ENCODE assay signal across 15 cellular contexts in the genomic region with DNA sequence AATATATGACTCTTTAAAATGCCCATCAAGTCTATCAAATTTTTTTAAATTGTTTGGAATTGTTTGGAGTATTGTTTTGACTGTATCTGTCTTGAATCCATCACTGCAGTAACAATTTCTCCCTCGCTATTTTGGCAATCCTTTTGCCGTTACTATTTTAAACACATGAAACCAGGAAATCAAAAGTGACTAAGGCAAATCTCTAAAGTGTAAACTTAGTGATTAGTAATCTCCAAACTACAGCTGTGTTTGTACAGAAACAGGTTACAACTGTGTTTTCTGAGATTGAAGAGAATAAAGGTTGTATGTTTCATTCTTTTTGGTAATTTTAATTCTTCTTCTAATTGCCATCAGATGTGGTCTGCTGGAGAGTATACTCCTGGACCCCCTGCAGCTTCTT.
"Had no signal": no experiment of that assay in that cellular context is flagged by ENCODE, and none has a peak within 500 bp of the region (broad histone marks: within the 10 kb centered on the region; RNA-seq: fewer than 3 reads in every experiment).

No MANE protein-coding gene starts in this region.

- H3K4me3 ChIP-seq: lung, mucosa of descending colon, skin epidermis, stomach had no signal

- H3K36me3 ChIP-seq: stomach had no signal

- DNase-seq: activated CD4-positive, alpha-beta T cell treated with anti-CD3 and anti-CD28 coated beads, Interleukin-2, amount 50 U/mL, for 4 hours; activated CD4-positive, CD25-positive, alpha-beta regulatory T cell; activated CD8-positive, alpha-beta memory T cell treated with anti-CD3 and anti-CD28 coated beads, Interleukin-2, amount 10 ng/mL, durations not matched to agents 7 days and 5 days; activated gamma-delta T cell treated with Interleukin-2 at 50 U/mL for 16 hours; activated naive CD8-positive, alpha-beta T cell treated with anti-CD3 and anti-CD28 coated beads for 36 hours; activated T-cell treated with anti-CD3 and anti-CD28 coated beads, Interleukin-2, amount 50 U/mL, for 4 hours; effector CD4-positive, alpha-beta T cell; hypothalamus; mucosa of descending colon; stomach had no signal

- FAIRE-seq: TTC549, urothelium cell line had no signal

- H3K27ac Mint-ChIP-seq: activated CD8-positive, alpha-beta memory T cell treated with anti-CD3 and anti-CD28 coated beads, Interleukin-2, amount 10 ng/mL, durations not matched to agents 7 days and 5 days; activated naive CD8-positive, alpha-beta T cell treated with anti-CD3 and anti-CD28 coated beads for 36 hours had no signal

- ATAC-seq: activated CD8-positive, alpha-beta memory T cell treated with anti-CD3 and anti-CD28 coated beads, Interleukin-2, amount 10 ng/mL, durations not matched to agents 7 days and 5 days; activated T-cell treated with anti-CD3 and anti-CD28 coated beads, Interleukin-2, amount 50 U/mL, for 4 hours; mucosa of descending colon had no signal

- H3K36me3 Mint-ChIP-seq: activated CD8-positive, alpha-beta memory T cell treated with anti-CD3 and anti-CD28 coated beads, Interleukin-2, amount 10 ng/mL, durations not matched to agents 7 days and 5 days; activated naive CD8-positive, alpha-beta T cell treated with anti-CD3 and anti-CD28 coated beads for 36 hours had no signal

- H3K4me1 Mint-ChIP-seq: activated CD8-positive, alpha-beta memory T cell treated with anti-CD3 and anti-CD28 coated beads, Interleukin-2, amount 10 ng/mL, durations not matched to agents 7 days and 5 days; activated naive CD8-positive, alpha-beta T cell treated with anti-CD3 and anti-CD28 coated beads for 36 hours had no signal

- H3K9me3 Mint-ChIP-seq: activated naive CD8-positive, alpha-beta T cell treated with anti-CD3 and anti-CD28 coated beads for 36 hours; activated T-cell treated with anti-CD3 and anti-CD28 coated beads, Interleukin-2, amount 50 U/mL, for 4 hours; nephron had no signal

- H3K9me3 ChIP-seq: mucosa of descending colon, stomach had no signal

- H3K4me3 Mint-ChIP-seq: activated CD8-positive, alpha-beta memory T cell treated with anti-CD3 and anti-CD28 coated beads, Interleukin-2, amount 10 ng/mL, durations not matched to agents 7 days and 5 days; activated naive CD8-positive, alpha-beta T cell treated with anti-CD3 and anti-CD28 coated beads for 36 hours; activated T-cell treated with anti-CD3 and anti-CD28 coated beads, Interleukin-2, amount 50 U/mL, for 4 hours; nephron had no signal

- H3K27me3 ChIP-seq: stomach had no signal
